Comparison of ENCODE assay signal across 23 cellular contexts in genomic region chr10:98039690-98040381, GRCh38. TPM values are rescaled to one million over a fixed set of nuclear protein-coding genes. Genes with fewer than 3 reads are reported as not detected.
"Had no signal": no experiment of that assay in that cellular context is flagged by ENCODE, and none has a peak within 500 bp of the region (broad histone marks: within the 10 kb centered on the region; RNA-seq: fewer than 3 reads in every experiment).

No MANE protein-coding gene starts in this region.

- H3K4me3 ChIP-seq: body of pancreas, lung, sigmoid colon, smooth muscle cell, stomach, suprapubic skin, tibial nerve had no signal

- DNase-seq: activated CD4-positive, alpha-beta T cell treated with anti-CD3 and anti-CD28 coated beads for 1 hour; activated CD4-positive, alpha-beta T cell treated with anti-CD3 and anti-CD28 coated beads, Interleukin-2, amount 50 U/mL, for 1 hour; activated gamma-delta T cell treated with Interleukin-2 at 50 U/mL for 16 hours; activated T-cell treated with anti-CD3 and anti-CD28 coated beads, Interleukin-2, amount 50 U/mL, for 1 hour; anterior cingulate cortex; body of pancreas; caudate nucleus; effector CD4-positive, alpha-beta T cell; erythroblast; foreskin fibroblast; hypothalamus; naive thymus-derived CD4-positive, alpha-beta T cell; occipital lobe; sigmoid colon; stimulated activated CD4-positive, alpha-beta T cell treated with anti-CD3 and anti-CD28 coated beads, Interleukin-15, amount 100 ng/mL, for 24 hours; stomach; T-helper 9 cell had no signal

- ATAC-seq: body of pancreas; naive thymus-derived CD4-positive, alpha-beta T cell; stimulated activated memory B cell treated with anti-CD40 and anti-IgM and Interleukin-4, amounts not matched to agents 10 μg/mL and 1 μg/mL and 100 μg/mL, for 72 hours had no signal

RNA-seq across cellular contexts. Expression of gene CRTAC1, which starts 9.4 kb away (rescaled TPM):
- total RNA-seq: fibroblast of lung; naive thymus-derived CD4-positive, alpha-beta T cell had no signal
